ENCODE assay signal across 8 cellular contexts in genomic region chr9:99905833-99906402, GRCh38. TPM values are rescaled to one million over a fixed set of nuclear protein-coding genes. Genes with fewer than 3 reads are reported as not detected.
A peak's percentile ranks its signal among the peaks of the same experiment; 100 is the strongest.
DNase-seq lines count a peak whose midpoint lies in the region; ATAC-seq and TF ChIP-seq lines count a peak whose summit lies in the region.

No MANE protein-coding gene starts in this region.

- no peak overlapping the region for H3K4ac ChIP-seq in H9 (ENCODE audit: low read depth, low read length)

- H3K4me3 ChIP-seq in BLaER1, result peak overlapping the region; percentile 79
- peak overlapping the region; percentile 99 for H3K4me3 ChIP-seq in right cardiac atrium (ENCODE audit: low read length)
- peak overlapping the region; percentile 82 to 95 (median 88) for H3K4me3 ChIP-seq in skeletal muscle tissue (ENCODE audit: low read length in 3 of 3)

- H4K5ac ChIP-seq in H9 (ENCODE audit: insufficient read length, low read depth, low read length), result no peak overlapping the region

- H2BK12ac ChIP-seq in H9 (ENCODE audit: insufficient read length, low read depth, low read length), result no peak overlapping the region

- peaks cover 7% of the 10 kb centered on the region for H3K23me2 ChIP-seq in H9 (ENCODE audit: insufficient read length, low read depth, low read length, poor library complexity, severe bottlenecking)

- H3K14ac ChIP-seq in H9 (ENCODE audit: insufficient read depth, low read length), result no peak overlapping the region

- H3K27ac ChIP-seq in BLaER1 (no peak overlapping the region), H9 (ENCODE audit: insufficient read length, low read depth, low read length) (no peak overlapping the region), VCaP (peak overlapping the region; percentile 95), right cardiac atrium (ENCODE audit: low read length) (peak overlapping the region; percentile 63), skeletal muscle tissue (ENCODE audit: low read depth, low read length) (peak overlapping the region; percentile 25)

- peaks cover 30 to 38% of the 10 kb centered on the region in 2 experiments for H3K4me1 Mint-ChIP-seq in H9

- no peaks in the 10 kb centered on the region for H3K79me2 ChIP-seq in H9 (ENCODE audit: insufficient read depth, low read length)

- no peak for TF ChIP-seq CTCF in H9 (conservative IDR thresholded peaks at IDR 0.05)
- TF ChIP-seq CTCF in VCaP (conservative IDR thresholded peaks at IDR 0.05), result no peak

- H4K20me1 ChIP-seq in BLaER1 (peaks cover 9% of the 10 kb centered on the region; the same call in 1 of the 2 replicates), H9 (ENCODE audit: control insufficient read depth, insufficient read depth, insufficient read length) (no peaks in the 10 kb centered on the region)

- H3K36me3 ChIP-seq in BLaER1 (peaks cover 2% of the 10 kb centered on the region; the same call in 1 of the 2 replicates), skeletal muscle tissue (ENCODE audit: control insufficient read depth in 3 of 3, insufficient read depth in 3 of 3, low read length in 3 of 3) (no peaks in the 10 kb centered on the region)

- no peak overlapping the region for H2BK120ac ChIP-seq in H9 (ENCODE audit: low read depth, low read length, poor library complexity, severe bottlenecking)

- H2AFZ ChIP-seq in H9 (ENCODE audit: low read length), result no peak overlapping the region

- peak overlapping the region; percentile 80 to 87 for H3K4me3 Mint-ChIP-seq in H9

- no peak overlapping the region for H2BK20ac ChIP-seq in H9 (ENCODE audit: low read depth, low read length, poor library complexity, severe bottlenecking)

- peak overlapping the region; percentile 89 for H3K4me2 ChIP-seq in BLaER1
- peak overlapping the region; percentile 89 for H3K4me2 ChIP-seq in H9 (ENCODE audit: insufficient read depth, insufficient read length, low read length)

- no peaks in the 10 kb centered on the region; a peak in 1 of 7 replicates for H3K36me3 Mint-ChIP-seq in H9 (ENCODE audit: insufficient read depth in 1 of 3, low read depth in 3 of 3)

- H2BK5ac ChIP-seq in H9 (ENCODE audit: insufficient read length, low read length), result no peak overlapping the region

- WGBS in H9 (ENCODE audit: extremely low coverage, insufficient read length, low lambda C conversion rate), result no CpG with 5 or more reads among the region's 9 CpGs
- 30% methylated on average over 9 of the region's 9 CpGs for WGBS in right cardiac atrium

- peaks cover 23% of the 10 kb centered on the region for H3K4me1 ChIP-seq in BLaER1
- peaks cover 5% of the 10 kb centered on the region; the same call in 1 of the 2 replicates for H3K4me1 ChIP-seq in H9 (ENCODE audit: insufficient read depth, low read length)
- no peaks in the 10 kb centered on the region for H3K4me1 ChIP-seq in right cardiac atrium (ENCODE audit: control insufficient read depth, insufficient read depth, low read length)
- peaks cover 3 to 13% (median 12%) of the 10 kb centered on the region in 3 donors for H3K4me1 ChIP-seq in skeletal muscle tissue (ENCODE audit: control insufficient read depth in 3 of 3, insufficient read depth in 3 of 3, low read length in 3 of 3)

- H3K27me3 Mint-ChIP-seq in H9 (ENCODE audit: low read depth), result peaks cover 5% of the 10 kb centered on the region

- H3T11ph ChIP-seq in H9 (ENCODE audit: low read length), result no peak overlapping the region

- H3K79me1 ChIP-seq in H9 (ENCODE audit: insufficient read depth, low read depth, low read length, poor library complexity, severe bottlenecking), result no peaks in the 10 kb centered on the region

- no peak overlapping the region for H4K8ac ChIP-seq in H9 (replicated peaks; ENCODE audit: insufficient read length, low read depth, low read length)

- intact Hi-C loops in right cardiac atrium (cut with DNase I), result loop anchor here in 2 of 4 donors (10.0 kb wide), 1 partner anchor 81 kb away; the partner anchor contains the start of gene NR4A3 (in 2 of the 2)

- H3K27me3 ChIP-seq in BLaER1, result no peaks in the 10 kb centered on the region
- H3K27me3 ChIP-seq in H9 (ENCODE audit: insufficient read depth, low read length), result no peaks in the 10 kb centered on the region
- no peaks in the 10 kb centered on the region for H3K27me3 ChIP-seq in right cardiac atrium (ENCODE audit: control insufficient read depth, insufficient read depth)
- no peaks in the 10 kb centered on the region for H3K27me3 ChIP-seq in skeletal muscle tissue (ENCODE audit: control insufficient read depth in 3 of 3, insufficient read depth in 3 of 3, low read length in 3 of 3)

- H3K56ac ChIP-seq in H9 (ENCODE audit: insufficient read length, low read depth, low read length), result no peak overlapping the region

- H3K27ac Mint-ChIP-seq in H9, result peak overlapping the region in 1 of 3 experiments; percentile 45; a peak in 1 of 7 replicates

- no peak overlapping the region for H4K91ac ChIP-seq in H9 (ENCODE audit: insufficient read length, low read depth, low read length)

- no peak overlapping the region for H3K18ac ChIP-seq in H9 (ENCODE audit: insufficient read length, low read depth, low read length)

- no peak overlapping the region for H2BK15ac ChIP-seq in H9 (ENCODE audit: low read depth, low read length)

- no peak overlapping the region for H3K23ac ChIP-seq in H9 (ENCODE audit: insufficient read length, low read depth, low read length)

- no peak overlapping the region for H2AK5ac ChIP-seq in H9 (ENCODE audit: insufficient read length, low read length)

- H3K9me3 ChIP-seq in BLaER1 (no peaks in the 10 kb centered on the region), H9 (ENCODE audit: control insufficient read depth, low read depth, low read length) (no peaks in the 10 kb centered on the region), right cardiac atrium (ENCODE audit: control insufficient read depth, low read length) (no peaks in the 10 kb centered on the region), skeletal muscle tissue (ENCODE audit: control insufficient read depth in 3 of 3, low read length in 3 of 3) (no peaks in the 10 kb centered on the region)

- H3K9ac ChIP-seq in BLaER1, result no peak overlapping the region
- H3K9ac ChIP-seq in H9 (ENCODE audit: extremely low read depth, insufficient read length, low read length), result no peak overlapping the region
- H3K9ac ChIP-seq in skeletal muscle tissue (ENCODE audit: low read depth in 1 of 3, low read length in 3 of 3), result peak overlapping the region; percentile 48 to 97 (median 77)

- H3K9me3 Mint-ChIP-seq in H9, result no peaks in the 10 kb centered on the region

- no peak for DNase-seq in H9
- no peak for DNase-seq in right cardiac atrium
- DNase-seq in HUDEP-2 (lab: John Stamatoyannopoulos, UW; ENCODE audit: unreplicated experiment in 76 of 76), result no peak

- ATAC-seq in right cardiac atrium, result no peak
- no peak for ATAC-seq in HG03432 (IDR thresholded peaks at IDR 0.05; ENCODE audit: unreplicated experiment)
- ATAC-seq in HG03175 (IDR thresholded peaks at IDR 0.05; ENCODE audit: unreplicated experiment), result no peak

RNA-seq across cellular contexts. Expression of gene STX17, which starts 0.5 kb away (rescaled TPM):
- total RNA-seq in H9 (2021), result 20.1 and 21.2 TPM in 2 replicates
- total RNA-seq in right cardiac atrium, result 10 to 100 TPM; 22.1 to 25.5 (median 23.8) TPM
- polyA plus RNA-seq in right cardiac atrium, result 6.6 TPM
- total RNA-seq in skeletal muscle tissue, result 18.3 TPM

Comparison
In these comparisons a context has a peak if more than half of its experiments do, and no peak if none do; other contexts are left out.
1. H3K27ac ChIP-seq: peak in VCaP (single experiment), right cardiac atrium (single experiment) and skeletal muscle tissue (single experiment); none in BLaER1 (single experiment) and H9 (single experiment).
2. H3K9ac ChIP-seq: peak in skeletal muscle tissue (3 of 3); none in BLaER1 (single experiment) and H9 (single experiment).
3. Peak in every context shown above with its lines, with median percentiles within 50 percentile points of each other: H3K4me3 ChIP-seq.